Comparison of ENCODE assay signal across 28 cellular contexts in genomic region chr1:170618418-170618817, GRCh38. TPM values are rescaled to one million over a fixed set of nuclear protein-coding genes. Genes with fewer than 3 reads are reported as not detected.
DNase-seq lines count a peak whose midpoint lies in the region; ATAC-seq, FAIRE-seq and TF ChIP-seq lines count a peak whose summit lies in the region.
"Had no signal": no experiment of that assay in that cellular context is flagged by ENCODE, and none has a peak within 500 bp of the region (broad histone marks: within the 10 kb centered on the region; RNA-seq: fewer than 3 reads in every experiment).

No MANE protein-coding gene starts in this region.

- H3K36me3 Mint-ChIP-seq in chondrocyte (ENCODE audit: low read depth): peaks cover 2% of the 10 kb centered on the region
- H3K36me3 Mint-ChIP-seq in nephron progenitor cell (ENCODE audit: low read depth): no peaks in the 10 kb centered on the region
- H3K36me3 Mint-ChIP-seq: activated naive CD4-positive, alpha-beta T cell treated with anti-CD3 and anti-CD28 coated beads, Interleukin-2, amount 10 ng/mL, durations not matched to agents 7 days and 5 days had no signal

- H3K27me3 Mint-ChIP-seq in chondrocyte (ENCODE audit: low read depth) (no peaks in the 10 kb centered on the region), nephron progenitor cell (ENCODE audit: low read depth, poor library complexity) (peaks cover 13% of the 10 kb centered on the region)
- H3K27me3 Mint-ChIP-seq: activated naive CD4-positive, alpha-beta T cell treated with anti-CD3 and anti-CD28 coated beads, Interleukin-2, amount 10 ng/mL, durations not matched to agents 7 days and 5 days had no signal

- H3K27ac Mint-ChIP-seq in chondrocyte (ENCODE audit: unreplicated experiment) (peak overlapping the region; percentile 34), nephron progenitor cell (peak overlapping the region; percentile 57)
- H3K27ac Mint-ChIP-seq: activated naive CD4-positive, alpha-beta T cell treated with anti-CD3 and anti-CD28 coated beads, Interleukin-2, amount 10 ng/mL, durations not matched to agents 7 days and 5 days had no signal

- ATAC-seq in HG03378 (IDR thresholded peaks at IDR 0.05; ENCODE audit: unreplicated experiment): no peak
- ATAC-seq: pancreas had no signal

- FAIRE-seq in D721Med (lab: Jason Lieb, UNC): peak; percentile 55
- FAIRE-seq: endometrium, H1, HTR-8/SVneo, kidney, pancreas had no signal

- H3K9me3 Mint-ChIP-seq in chondrocyte (ENCODE audit: low read depth) (peaks cover 6% of the 10 kb centered on the region), nephron progenitor cell (no peaks in the 10 kb centered on the region)

- DNase-seq in D721Med (ENCODE audit: insufficient read length, low spot score) (no peak), HT1080 (ENCODE audit: low read depth) (peak; percentile 2), chondrocyte (ENCODE audit: low spot score) (no peak), nephron progenitor cell (no peak), NCI-H82 treated with DMSO at 0.1 percent for 48 hours (lab: John Stamatoyannopoulos, UW; ENCODE audit: unreplicated experiment) (no peak), mucosa of gallbladder (ENCODE audit: low spot score) (no peak)
- no peak for DNase-seq in stimulated activated CD4-positive, alpha-beta T cell treated with anti-CD3 and anti-CD28 coated beads, Interleukin-4, amount 100 ng/mL, for 4 hours
- DNase-seq: activated CD4-positive, CD25-positive, alpha-beta regulatory T cell; activated naive CD4-positive, alpha-beta T cell treated with anti-CD3 and anti-CD28 coated beads, Interleukin-2, amount 10 ng/mL, durations not matched to agents 7 days and 5 days; C1 segment of cervical spinal cord; Caco-2; DMS79; GF-D8; KBM-7; kidney; MG63; NCI-H2029; NCI-H2227 treated with DMSO at 0.1 percent for 48 hours; pancreas; RPMI8226; stimulated activated CD4-positive, alpha-beta T cell treated with anti-CD3 and anti-CD28 coated beads, Interleukin-2, amount 100 ng/mL, for 48 hours; uterus had no signal

- no peak for TF ChIP-seq CTCF in D721Med (IDR thresholded peaks at IDR 0.05; ENCODE audit: insufficient read depth, missing control alignments)
- TF ChIP-seq CTCF in chondrocyte (IDR thresholded peaks at IDR 0.05): no peak
- TF ChIP-seq CTCF in nephron progenitor cell (IDR thresholded peaks at IDR 0.05): no peak

- peaks cover 34% of the 10 kb centered on the region for H3K4me1 Mint-ChIP-seq in chondrocyte (ENCODE audit: low read depth)
- H3K4me1 Mint-ChIP-seq in nephron progenitor cell: no peaks in the 10 kb centered on the region
- H3K4me1 Mint-ChIP-seq: activated naive CD4-positive, alpha-beta T cell treated with anti-CD3 and anti-CD28 coated beads, Interleukin-2, amount 10 ng/mL, durations not matched to agents 7 days and 5 days had no signal

- H3K4me3 Mint-ChIP-seq in chondrocyte (ENCODE audit: unreplicated experiment) (no peak overlapping the region), nephron progenitor cell (no peak overlapping the region)
- H3K4me3 Mint-ChIP-seq: activated naive CD4-positive, alpha-beta T cell treated with anti-CD3 and anti-CD28 coated beads, Interleukin-2, amount 10 ng/mL, durations not matched to agents 7 days and 5 days had no signal

RNA-seq across cellular contexts. Expression of gene PRRX1, which starts 45.5 kb away (rescaled TPM):
- not detected in 2 replicates for total RNA-seq in HT1080 (2014; rRNA removed; shearing (Covaris generic))
- polyA plus RNA-seq in HT1080 (2015; cell fraction: cytosol; rRNA removed): 0.14 TPM in 1 of 2 replicates, not detected in the other
- polyA plus RNA-seq in HT1080 (2015; cell fraction: nucleus; rRNA removed): 0.08 TPM in 1 of 2 replicates, not detected in the other
- total RNA-seq in chondrocyte (158 to 224 TPM (median 168 TPM) in 3 replicates), mucosa of gallbladder (12.5 TPM)
- total RNA-seq: Caco-2; H1; mononuclear cell; T-helper 1 cell treated with Interleukin-12 subunit alpha and Interleukin-12 subunit beta and Interleukin-4 antibody, amounts not matched to agents 30 ng/mL and 1 ng/mL, for 36 hours had no signal
- polyA plus RNA-seq: H1 had no signal

Comparison
In these comparisons a context has a peak if more than half of its experiments do, and no peak if none do; other contexts are left out.
1. RNA of gene PRRX1, which starts 45.5 kb away (total RNA-seq): 158 to 224 TPM in chondrocyte and 12.5 TPM in mucosa of gallbladder (single experiment); not detected in HT1080; every median in the first group is over 10 times any median in the second.